23 cellular contexts compared by ENCODE assay signal in genomic region chr9:134168731-134169130, GRCh38. TPM values are rescaled to one million over a fixed set of nuclear protein-coding genes. Genes with fewer than 3 reads are reported as not detected.
DNase-seq lines count a peak whose midpoint lies in the region; ATAC-seq, FAIRE-seq and TF ChIP-seq lines count a peak whose summit lies in the region.
"Had no signal": no experiment of that assay in that cellular context is flagged by ENCODE, and none has a peak within 500 bp of the region (broad histone marks: within the 10 kb centered on the region; RNA-seq: fewer than 3 reads in every experiment).

No MANE protein-coding gene starts in this region.

- FAIRE-seq in GM12892 (lab: Jason Lieb, UNC) = no peak
- FAIRE-seq: colon, GM18507 had no signal

- peaks cover 8% of the 10 kb centered on the region for H3K36me3 Mint-ChIP-seq in WTC11
- H3K36me3 Mint-ChIP-seq: activated naive CD8-positive, alpha-beta T cell treated with anti-CD3 and anti-CD28 coated beads, Interleukin-2, amount 10 ng/mL, durations not matched to agents 7 days and 5 days; CD4-positive, alpha-beta memory T cell; stimulated activated memory B cell treated with anti-CD40 and anti-IgM and Interleukin-4, amounts not matched to agents 10 μg/mL and 1 μg/mL and 100 μg/mL, for 72 hours had no signal

- TF ChIP-seq POLR2A in adrenal gland (IDR thresholded peaks at IDR 0.05) (no peak), GM12892 (IDR thresholded peaks at IDR 0.05; ENCODE audit: low read depth, low read length) (no peak)

- no peak overlapping the region for H4K5ac ChIP-seq in mesendoderm (ENCODE audit: low read length)

- peaks cover 14% of the 10 kb centered on the region; the same call in 1 of the 2 replicates for H3K9me3 Mint-ChIP-seq in WTC11
- H3K9me3 Mint-ChIP-seq: activated B cell treated with CpG ODN at 0.5 μM for 24 hours; activated naive CD8-positive, alpha-beta T cell treated with anti-CD3 and anti-CD28 coated beads, Interleukin-2, amount 10 ng/mL, durations not matched to agents 7 days and 5 days had no signal

- H3K4me1 Mint-ChIP-seq in WTC11 = peaks cover 5% of the 10 kb centered on the region; the same call in 1 of the 2 replicates

- no peak overlapping the region for H3K4me2 ChIP-seq in mesendoderm (ENCODE audit: low read length)

- peak; percentile 39 for TF ChIP-seq CTCF in GM12864 (IDR thresholded peaks at IDR 0.05; ENCODE audit: low read depth, low read length, missing control alignments)
- TF ChIP-seq CTCF in WTC11 (IDR thresholded peaks at IDR 0.05) = no peak
- TF ChIP-seq CTCF in adrenal gland (IDR thresholded peaks at IDR 0.05) = peak in 1 of 6 experiments; percentile 16

- H3K9ac ChIP-seq in mesendoderm (ENCODE audit: low read length) = no peak overlapping the region

- no peaks in the 10 kb centered on the region for H3K79me1 ChIP-seq in mesendoderm (ENCODE audit: low read length)

- CTCF ChIA-PET in WTC11 (lab: Charles Lee) = interaction anchor here (0.5 to 5.6 kb wide), 10 partner anchors 18 to 281 kb away, joined by 3 to 54 read pairs (median 3); no protein-coding TSS in a partner anchor

- H3K4me3 ChIP-seq in GM12864 (ENCODE audit: low read depth, low read length) (no peak overlapping the region), mesendoderm (ENCODE audit: low read length) (no peak overlapping the region), adrenal gland (no peak overlapping the region)
- H3K4me3 ChIP-seq: left lung had no signal

- H3K18ac ChIP-seq in mesendoderm (ENCODE audit: low read length) = no peak overlapping the region

- no peak overlapping the region for H3K23ac ChIP-seq in mesendoderm (ENCODE audit: low read length)

- WGBS in mesendoderm (ENCODE audit: extremely low coverage, insufficient coverage, low lambda C conversion rate) = no CpG with 5 or more reads among the region's 5 CpGs
- WGBS in adrenal gland, 4 donors = 96 to 98% (median 97%) methylated on average over 5 of the region's 5 CpGs

- H3K36me3 ChIP-seq in mesendoderm (ENCODE audit: control insufficient read depth, insufficient read depth, low read length) (no peaks in the 10 kb centered on the region), adrenal gland (replicated peaks in 1 of 2) (no peaks in the 10 kb centered on the region)
- H3K36me3 ChIP-seq: left lung had no signal

- intact Hi-C loops in adrenal gland (cut with DNase I) = no loop called here
- intact Hi-C loops in head of caudate nucleus (cut with DNase I) = no loop called here

- H2AK5ac ChIP-seq in mesendoderm (ENCODE audit: low read length) = no peak overlapping the region

- no peaks in the 10 kb centered on the region for H3K9me3 ChIP-seq in adrenal gland (replicated peaks in 1 of 3)

- no peak overlapping the region for H3K27ac Mint-ChIP-seq in WTC11
- H3K27ac Mint-ChIP-seq: activated B cell treated with CpG ODN at 0.5 μM for 24 hours; activated naive CD8-positive, alpha-beta T cell treated with anti-CD3 and anti-CD28 coated beads, Interleukin-2, amount 10 ng/mL, durations not matched to agents 7 days and 5 days; stimulated activated memory B cell treated with anti-CD40 and anti-IgM and Interleukin-4, amounts not matched to agents 10 μg/mL and 1 μg/mL and 100 μg/mL, for 72 hours had no signal

- H3K4ac ChIP-seq in mesendoderm (ENCODE audit: low read depth, low read length) = no peak overlapping the region

- no peak overlapping the region for H2BK120ac ChIP-seq in mesendoderm (ENCODE audit: low read depth, low read length)

- H3K4me1 ChIP-seq in mesendoderm (ENCODE audit: control insufficient read depth, low read depth, low read length) (peaks cover 3% of the 10 kb centered on the region), adrenal gland (replicated peaks in 1 of 2) (peaks cover 0 to 6% of the 10 kb centered on the region in 2 donors)

- no peak overlapping the region for H3K56ac ChIP-seq in mesendoderm (ENCODE audit: low read length)

- no peak overlapping the region for H3K4me3 Mint-ChIP-seq in WTC11
- H3K4me3 Mint-ChIP-seq: activated B cell treated with CpG ODN at 0.5 μM for 24 hours; activated naive CD8-positive, alpha-beta T cell treated with anti-CD3 and anti-CD28 coated beads, Interleukin-2, amount 10 ng/mL, durations not matched to agents 7 days and 5 days; CD4-positive, alpha-beta memory T cell; naive thymus-derived CD4-positive, alpha-beta T cell; stimulated activated memory B cell treated with anti-CD40 and anti-IgM and Interleukin-4, amounts not matched to agents 10 μg/mL and 1 μg/mL and 100 μg/mL, for 72 hours had no signal

- no peaks in the 10 kb centered on the region; the same call in 1 of the 2 replicates for H3K27me3 Mint-ChIP-seq in WTC11 (ENCODE audit: low read depth)
- H3K27me3 Mint-ChIP-seq: activated B cell treated with CpG ODN at 0.5 μM for 24 hours; naive thymus-derived CD4-positive, alpha-beta T cell; stimulated activated memory B cell treated with anti-CD40 and anti-IgM and Interleukin-4, amounts not matched to agents 10 μg/mL and 1 μg/mL and 100 μg/mL, for 72 hours had no signal

- ATAC-seq in WTC11 = no peak
- ATAC-seq: esophagus mucosa; left lung; naive thymus-derived CD4-positive, alpha-beta T cell; stimulated activated memory B cell treated with anti-CD40 and anti-IgM and Interleukin-4, amounts not matched to agents 10 μg/mL and 1 μg/mL and 100 μg/mL, for 72 hours had no signal

- H3K27ac ChIP-seq in mesendoderm (ENCODE audit: low read depth, low read length) (no peak overlapping the region), adrenal gland (no peak overlapping the region)
- H3K27ac ChIP-seq: left lung had no signal

- H2BK5ac ChIP-seq in mesendoderm (ENCODE audit: low read length) = no peak overlapping the region

- POLR2A ChIA-PET in WTC11 (lab: Charles Lee) = no interaction called here

- DNase-seq in GM12864 (ENCODE audit: low read depth) (no peak), HT-29 (ENCODE audit: low spot score) (peak; percentile 45), WTC11 (ENCODE audit: low spot score) (peak; percentile 44), mesendoderm (peak; percentile 57), adrenal gland (no peak), UCSD-AML1 (lab: John Stamatoyannopoulos, UW; ENCODE audit: unreplicated experiment) (no peak), head of caudate nucleus (no peak), GM12892 (ENCODE audit: insufficient read length) (no peak)
- DNase-seq: activated B cell treated with CpG ODN at 0.5 μM for 24 hours; activated naive CD8-positive, alpha-beta T cell treated with anti-CD3 and anti-CD28 coated beads, Interleukin-2, amount 10 ng/mL, durations not matched to agents 7 days and 5 days; CD4-positive, alpha-beta memory T cell; EL; hypothalamus; left lung; naive thymus-derived CD4-positive, alpha-beta T cell; NCI-H1105 treated with DMSO at 0.1 percent for 48 hours; SW 1271 had no signal

- H3K79me2 ChIP-seq in mesendoderm (ENCODE audit: control insufficient read depth, insufficient read depth, low read length) = no peaks in the 10 kb centered on the region

- H4K8ac ChIP-seq in mesendoderm (ENCODE audit: low read depth, low read length) = no peak overlapping the region

- H3K27me3 ChIP-seq in mesendoderm (ENCODE audit: insufficient read depth, low read length, poor library complexity) (no peaks in the 10 kb centered on the region), adrenal gland (no peaks in the 10 kb centered on the region)
- H3K27me3 ChIP-seq: left lung had no signal

- H2BK15ac ChIP-seq in mesendoderm (replicated peaks; ENCODE audit: low read depth) = no peak overlapping the region

TF ChIP-seq in WTC11, 78 proteins besides CTCF, POLR2A, EP300 and RAD21 (continues in another document):
- TF ChIP-seq ZNF425 (CRISPR knock-in tag; conservative IDR thresholded peaks at IDR 0.05) = no peak

RNA-seq across cellular contexts. Expression of gene RNU6ATAC, which starts 4.4 kb away (rescaled TPM):
- total RNA-seq in HT-29 (2014; rRNA removed; shearing (Covaris generic)) = not detected in 2 replicates
- total RNA-seq in WTC11 (2021) (87.0 to 124 TPM (median 117 TPM) in 3 replicates), adrenal gland (100 to 1,000 TPM in 1 of 8 donors, 10 to 100 TPM in 3, not detected in 4; 20.2 to 101 (median 59.5) TPM)
- not detected for polyA plus RNA-seq in mesendoderm (2013, experiment 1 of 2)
- polyA plus RNA-seq in mesendoderm (2013, experiment 2 of 2) = not detected
- polyA plus RNA-seq in adrenal gland = not detected
- polyA plus RNA-seq in GM12892 (2012; ENCODE audit: missing spikeins) = not detected
- total RNA-seq: renal cortical epithelial cell, urinary bladder had no signal
- polyA plus RNA-seq: CD4-positive, alpha-beta memory T cell; naive thymus-derived CD4-positive, alpha-beta T cell; urinary bladder had no signal

RNA-seq across cellular contexts. Expression of gene WDR5, which starts 32.8 kb away (rescaled TPM):
- total RNA-seq in HT-29 (2014; rRNA removed; shearing (Covaris generic)) = 37.3 and 42.5 TPM in 2 replicates
- total RNA-seq in WTC11 (2021) (54.2 to 62.5 TPM (median 56.5 TPM) in 3 replicates), adrenal gland (10 to 100 TPM; 19.0 to 28.5 (median 26.4) TPM)
- 50.8 TPM for polyA plus RNA-seq in mesendoderm (2013, experiment 1 of 2)
- polyA plus RNA-seq in mesendoderm (2013, experiment 2 of 2) = 52.5 TPM
- 10 to 100 TPM; 18.5 to 21.4 (median 19.5) TPM for polyA plus RNA-seq in adrenal gland
- polyA plus RNA-seq in GM12892 (2012; ENCODE audit: missing spikeins) = 23.4 TPM

Comparison
In these comparisons a context has a peak if more than half of its experiments do, and no peak if none do; other contexts are left out.
1. DNase-seq: peak in HT-29 (single experiment), WTC11 (single experiment) and mesendoderm (single experiment); none in GM12864 (single experiment), adrenal gland (0 of 7), UCSD-AML1 (single experiment), head of caudate nucleus (0 of 42) and GM12892 (single experiment).